8 cellular contexts compared by ENCODE assay signal in genomic region chr3:153513236-153513635, GRCh38.
A peak's percentile ranks its signal among the peaks of the same experiment; 100 is the strongest.
DNase-seq lines count a peak whose midpoint lies in the region; ATAC-seq, FAIRE-seq and TF ChIP-seq lines count a peak whose summit lies in the region.

No MANE protein-coding gene starts in this region.

- H3K36me3 ChIP-seq in Karpas-422 (ENCODE audit: insufficient read depth, low read length) (no peaks in the 10 kb centered on the region), GM12878 (ENCODE audit: control insufficient read depth in 2 of 2, insufficient read depth in 2 of 2, low read length in 1 of 2) (no peaks in the 10 kb centered on the region), kidney (ENCODE audit: control insufficient read depth in 1 of 2, insufficient read depth in 2 of 2, low read length in 2 of 2) (no peaks in the 10 kb centered on the region)

- WGBS in GM12878 (ENCODE audit: insufficient coverage, insufficient replicate concordance, low lambda C conversion rate, missing lambda C conversion rate): 0% methylated on average over 1 of the region's 1 CpG

- FAIRE-seq in GM12878 (lab: Jason Lieb, UNC) (no peak), kidney (lab: Jason Lieb, UNC) (no peak)

- no peak overlapping the region for H3K9ac ChIP-seq in Karpas-422 (ENCODE audit: low read length)
- no peak overlapping the region for H3K9ac ChIP-seq in GM12878 (ENCODE audit: control insufficient read depth, insufficient read depth, low read length)
- no peak overlapping the region for H3K9ac ChIP-seq in kidney (ENCODE audit: low read length in 2 of 2)

- POLR2A ChIA-PET in GM12878 (lab: Charles Lee): no interaction called here

- TF ChIP-seq POLR2A in GM12878 (IDR thresholded peaks at IDR 0.05; ENCODE audit: low read depth, low read length): no peak

- ATAC-seq in GM12878: 0 out of 3 replicates have a peak, but pooled peaks have one; percentile 29

- H3K79me2 ChIP-seq in Karpas-422 (ENCODE audit: low read length) (no peaks in the 10 kb centered on the region), GM12878 (ENCODE audit: control insufficient read depth, insufficient read depth, low read length) (no peaks in the 10 kb centered on the region)

- H3K9me3 ChIP-seq in Karpas-422 (ENCODE audit: low read length) (peaks cover 11% of the 10 kb centered on the region), GM12878 (replicated peaks; ENCODE audit: control insufficient read depth, insufficient read depth, low read length) (no peaks in the 10 kb centered on the region), kidney (ENCODE audit: control insufficient read depth in 1 of 2, low read length in 2 of 2) (no peaks in the 10 kb centered on the region)

- TF ChIP-seq RAD21 in GM12878 (IDR thresholded peaks at IDR 0.05; ENCODE audit: insufficient read depth, low read depth, low read length): no peak

- in situ Hi-C loops in GM12878 (cut with MboI): no loop called here

- peak in 2 of 3 experiments; percentile 19 to 21; a peak in 3 of 6 replicates for TF ChIP-seq CTCF in GM12878 (IDR thresholded peaks at IDR 0.05 in 2 of 3, conservative IDR thresholded peaks at IDR 0.05 in 1 of 3; ENCODE audit: control insufficient read depth in 2 of 3, extremely low read depth in 1 of 3, insufficient read depth in 1 of 3, low read depth in 3 of 3, low read length in 3 of 3)
- no peak for TF ChIP-seq CTCF in kidney (IDR thresholded peaks at IDR 0.05; ENCODE audit: borderline replicate concordance, extremely low read depth, insufficient read depth)

- intact Hi-C loops in GM12878 (cut with micrococcal nuclease; ENCODE audit: unreplicated experiment) (no loop called here), kidney (cut with DNase I) (no loop called here)

- no peaks in the 10 kb centered on the region for H3K27me3 ChIP-seq in Karpas-422 (ENCODE audit: low read length)
- no peaks in the 10 kb centered on the region for H3K27me3 ChIP-seq in GM12878 (replicated peaks in 1 of 2; ENCODE audit: control insufficient read depth in 2 of 2, insufficient read depth in 2 of 2, low read length in 1 of 2)

- no peaks in the 10 kb centered on the region for H4K20me1 ChIP-seq in Karpas-422 (ENCODE audit: insufficient read depth, low read depth, low read length)
- H4K20me1 ChIP-seq in GM12878 (ENCODE audit: control insufficient read depth, insufficient read depth): no peaks in the 10 kb centered on the region

- no peak overlapping the region for H3K4me3 ChIP-seq in Karpas-422 (ENCODE audit: low read length)
- H3K4me3 ChIP-seq in GM12878: no peak overlapping the region
- no peak overlapping the region for H3K4me3 ChIP-seq in kidney (ENCODE audit: low read length in 2 of 2)

- no peak for TF ChIP-seq EP300 in GM12878 (IDR thresholded peaks at IDR 0.05; ENCODE audit: borderline replicate concordance in 1 of 2, control insufficient read depth in 1 of 2, low read depth in 2 of 2, low read length in 2 of 2)

- H3K9me2 ChIP-seq in Karpas-422 (replicated peaks; ENCODE audit: insufficient read depth, low read length): no peaks in the 10 kb centered on the region

- H2AFZ ChIP-seq in Karpas-422 (ENCODE audit: low read length) (no peak overlapping the region), GM12878 (ENCODE audit: control insufficient read depth, low read depth, low read length) (no peak overlapping the region)

- H3K4me2 ChIP-seq in Karpas-422 (ENCODE audit: low read depth, low read length, poor library complexity, severe bottlenecking) (no peak overlapping the region), GM12878 (ENCODE audit: control insufficient read depth, insufficient read depth) (no peak overlapping the region)

- DNase-seq in NCI-H82 (lab: John Stamatoyannopoulos, UW) (peak; percentile 67), NCI-H82 treated with DMSO at 0.1 percent for 48 hours (lab: John Stamatoyannopoulos, UW; ENCODE audit: unreplicated experiment) (no peak), Karpas-422 (peak; percentile 44), GM12878 (ENCODE audit: low read depth, low spot score) (no peak), myocyte (ENCODE audit: low read depth) (peak; percentile 12), NCI-H1694 treated with DMSO at 0.1 percent for 48 hours (lab: John Stamatoyannopoulos, UW) (no peak), kidney (no peak), NCI-H146 (lab: John Stamatoyannopoulos, UW) (no peak)

- SMC1A ChIA-PET in GM12878 (lab: Charles Lee; ENCODE audit: uncharacterized antibody, unreplicated experiment): no interaction called here

- CTCF ChIA-PET in GM12878 (lab: Yijun Ruan, JAX): no interaction called here

- H3K4me1 ChIP-seq in Karpas-422 (ENCODE audit: low read length) (no peaks in the 10 kb centered on the region), GM12878 (ENCODE audit: control insufficient read depth, insufficient read depth, low read length) (no peaks in the 10 kb centered on the region), kidney (ENCODE audit: control insufficient read depth in 1 of 2, insufficient read depth in 1 of 2, low read depth in 1 of 2, low read length in 2 of 2) (no peaks in the 10 kb centered on the region)

- BruUV-seq in GM12878 (replicated peaks; lab: Mats Ljungman, UMichigan): no TSS peak

- no peak overlapping the region for H3K27ac ChIP-seq in Karpas-422 (ENCODE audit: low read length)
- no peak overlapping the region for H3K27ac ChIP-seq in GM12878 (ENCODE audit: control insufficient read depth, insufficient read depth)
- no peak overlapping the region for H3K27ac ChIP-seq in kidney (ENCODE audit: low read depth in 2 of 2, low read length in 2 of 2)

- RAD21 ChIA-PET in GM12878 (lab: Charles Lee; ENCODE audit: unreplicated experiment): no interaction called here

TF ChIP-seq in GM12878, 131 proteins besides CTCF, POLR2A, EP300 and RAD21:
- TF ChIP-seq LARP7 (IDR thresholded peaks at IDR 0.05) (no peak), PBX3 (IDR thresholded peaks at IDR 0.05; ENCODE audit: insufficient replicate concordance, low read depth, low read length) (no peak), KDM1A (IDR thresholded peaks at IDR 0.05; ENCODE audit: borderline replicate concordance) (no peak), IKZF2 (IDR thresholded peaks at IDR 0.05) (no peak), ELK1 (IDR thresholded peaks at IDR 0.05; ENCODE audit: low read depth, low read length) (no peak), BRCA1 (IDR thresholded peaks at IDR 0.05; ENCODE audit: low read depth, low read length) (no peak), PAX8 (IDR thresholded peaks at IDR 0.05) (no peak)

Comparison
In these comparisons a context has a peak if more than half of its experiments do, and no peak if none do; other contexts are left out.
1. DNase-seq: peak in NCI-H82 (single experiment), Karpas-422 (single experiment) and myocyte (single experiment); none in NCI-H82 treated with DMSO at 0.1 percent for 48 hours (single experiment), GM12878 (single experiment), NCI-H1694 treated with DMSO at 0.1 percent for 48 hours (single experiment), kidney (single experiment) and NCI-H146 (single experiment).